Comparison of ENCODE assay signal across 24 cellular contexts in genomic region chr6:136587527-136587926, GRCh38. TPM values are rescaled to one million over a fixed set of nuclear protein-coding genes. Genes with fewer than 3 reads are reported as not detected.
DNase-seq lines count a peak whose midpoint lies in the region; ATAC-seq and TF ChIP-seq lines count a peak whose summit lies in the region.
"Had no signal": no experiment of that assay in that cellular context is flagged by ENCODE, and none has a peak within 500 bp of the region (broad histone marks: within the 10 kb centered on the region; RNA-seq: fewer than 3 reads in every experiment).

No MANE protein-coding gene starts in this region.

- H3K9ac ChIP-seq in IMR-90 (ENCODE audit: low read depth, low read length): no peak overlapping the region
- H3K9ac ChIP-seq in skeletal muscle satellite cell (ENCODE audit: low read depth, low read length): peak overlapping the region; percentile 3

- no peaks in the 10 kb centered on the region for H3K27me3 Mint-ChIP-seq in stimulated activated naive CD8-positive, alpha-beta T cell treated with anti-CD3 and anti-CD28 coated beads, Interleukin-15, amount 100 ng/mL, for 72 hours
- H3K27me3 Mint-ChIP-seq: activated CD4-positive, alpha-beta T cell treated with anti-CD3 and anti-CD28 coated beads for 36 hours; activated CD8-positive, alpha-beta memory T cell treated with anti-CD3 and anti-CD28 coated beads, Interleukin-2, amount 10 ng/mL, durations not matched to agents 7 days and 5 days; type B pancreatic cell had no signal

- H3K27me3 ChIP-seq in IMR-90 (ENCODE audit: control insufficient read depth, insufficient read depth, low read length) (no peaks in the 10 kb centered on the region), skeletal muscle satellite cell (ENCODE audit: control insufficient read depth, insufficient read depth, low read length) (no peaks in the 10 kb centered on the region), hepatocyte (no peaks in the 10 kb centered on the region)
- H3K27me3 ChIP-seq: dorsolateral prefrontal cortex had no signal

- peak overlapping the region; percentile 96 for H2AK5ac ChIP-seq in IMR-90 (ENCODE audit: low read depth, low read length)

- no peak for TF ChIP-seq CTCF in IMR-90 (conservative IDR thresholded peaks at IDR 0.05; ENCODE audit: low read depth, low read length)
- no peak for TF ChIP-seq CTCF in hepatocyte (IDR thresholded peaks at IDR 0.05; ENCODE audit: poor library complexity)

- H4K20me1 ChIP-seq in IMR-90 (ENCODE audit: insufficient read depth, low read length) (no peaks in the 10 kb centered on the region), hepatocyte (ENCODE audit: insufficient read depth, poor library complexity, severe bottlenecking) (no peaks in the 10 kb centered on the region)

- H3K36me3 ChIP-seq in IMR-90 (ENCODE audit: control insufficient read depth, insufficient read depth, low read length) (peaks cover 20% of the 10 kb centered on the region), skeletal muscle satellite cell (ENCODE audit: insufficient read depth, low read length) (peaks cover 49% of the 10 kb centered on the region), hepatocyte (replicated peaks; ENCODE audit: insufficient read depth, low read depth) (no peaks in the 10 kb centered on the region)

- peak overlapping the region; percentile 81 for H4K5ac ChIP-seq in IMR-90 (ENCODE audit: low read depth, low read length)

- H3K4me1 Mint-ChIP-seq in stimulated activated naive CD8-positive, alpha-beta T cell treated with anti-CD3 and anti-CD28 coated beads, Interleukin-15, amount 100 ng/mL, for 72 hours: no peaks in the 10 kb centered on the region
- H3K4me1 Mint-ChIP-seq: activated CD4-positive, alpha-beta T cell treated with anti-CD3 and anti-CD28 coated beads for 36 hours; activated CD8-positive, alpha-beta memory T cell treated with anti-CD3 and anti-CD28 coated beads, Interleukin-2, amount 10 ng/mL, durations not matched to agents 7 days and 5 days had no signal

- peaks cover 12% of the 10 kb centered on the region for H3K4me1 ChIP-seq in IMR-90 (ENCODE audit: control insufficient read depth, insufficient read depth, low read length)
- H3K4me1 ChIP-seq in skeletal muscle satellite cell (ENCODE audit: control insufficient read depth, insufficient read depth, low read length): peaks cover 32% of the 10 kb centered on the region
- H3K4me1 ChIP-seq in hepatocyte (ENCODE audit: insufficient read depth): no peaks in the 10 kb centered on the region

- no peak for TF ChIP-seq RAD21 in IMR-90 (IDR thresholded peaks at IDR 0.05; ENCODE audit: low read length)

- peak overlapping the region; percentile 91; the same call in 2 of the 3 replicates for H2BK15ac ChIP-seq in IMR-90 (ENCODE audit: low read depth, low read length)

- POLR2A ChIA-PET in IMR-90 (lab: Charles Lee; ENCODE audit: unreplicated experiment): no interaction called here

- no peak overlapping the region for H3K4me2 ChIP-seq in IMR-90 (ENCODE audit: low read depth, low read length)
- H3K4me2 ChIP-seq in skeletal muscle satellite cell (ENCODE audit: low read length): no peak overlapping the region
- no peak overlapping the region for H3K4me2 ChIP-seq in hepatocyte

- dilution Hi-C loops in IMR-90 (cut with HindIII; ENCODE audit: low sequenced_read_pairs, unreplicated experiment): no loop called here

- peak overlapping the region; percentile 55 for H3K27ac ChIP-seq in IMR-90 (ENCODE audit: insufficient read depth, low read length)
- no peak overlapping the region for H3K27ac ChIP-seq in hepatocyte

- H3K9me2 ChIP-seq in hepatocyte (replicated peaks; ENCODE audit: insufficient read depth): no peaks in the 10 kb centered on the region

- peak; percentile 53 for ATAC-seq in GM18498 (IDR thresholded peaks at IDR 0.05; ENCODE audit: unreplicated experiment)
- ATAC-seq in IMR-90 (ENCODE audit: low read depth): no peak
- ATAC-seq in esophagus mucosa: peak; percentile 65
- ATAC-seq in GM19455 (IDR thresholded peaks at IDR 0.05; ENCODE audit: unreplicated experiment): no peak
- no peak for ATAC-seq in stimulated activated naive CD8-positive, alpha-beta T cell treated with anti-CD3 and anti-CD28 coated beads, Interleukin-15, amount 100 ng/mL, for 72 hours
- ATAC-seq: activated CD4-positive, alpha-beta T cell treated with anti-CD3 and anti-CD28 coated beads for 36 hours; activated CD8-positive, alpha-beta memory T cell treated with anti-CD3 and anti-CD28 coated beads, Interleukin-2, amount 10 ng/mL, durations not matched to agents 7 days and 5 days; right cardiac atrium; SK-N-SH treated with all-trans-retinoic acid at 6 μM for 48 hours had no signal

- peak overlapping the region; percentile 36 for H3K23ac ChIP-seq in IMR-90 (ENCODE audit: low read depth, low read length)

- H2AFZ ChIP-seq in IMR-90 (replicated peaks; ENCODE audit: low read length, poor library complexity) (peak overlapping the region; percentile 0), hepatocyte (no peak overlapping the region)

- BruUV-seq in IMR-90 (replicated peaks; lab: Mats Ljungman, UMichigan): no TSS peak

- in situ Hi-C loops in IMR-90 (cut with MboI; ENCODE audit: low sequenced_read_pairs): no loop called here

- CTCF ChIA-PET in IMR-90 (lab: Yijun Ruan, JAX): interaction anchor here (0.6 to 2.0 kb wide), 2 partner anchors 20 to 1455 kb away, joined by 5 to 8 read pairs; no protein-coding TSS in a partner anchor

- no peaks in the 10 kb centered on the region for H3K9me3 Mint-ChIP-seq in stimulated activated naive CD8-positive, alpha-beta T cell treated with anti-CD3 and anti-CD28 coated beads, Interleukin-15, amount 100 ng/mL, for 72 hours
- H3K9me3 Mint-ChIP-seq: type B pancreatic cell had no signal

- H3K27ac Mint-ChIP-seq in stimulated activated naive CD8-positive, alpha-beta T cell treated with anti-CD3 and anti-CD28 coated beads, Interleukin-15, amount 100 ng/mL, for 72 hours: no peak overlapping the region
- H3K27ac Mint-ChIP-seq: activated CD4-positive, alpha-beta T cell treated with anti-CD3 and anti-CD28 coated beads for 36 hours; activated CD8-positive, alpha-beta memory T cell treated with anti-CD3 and anti-CD28 coated beads, Interleukin-2, amount 10 ng/mL, durations not matched to agents 7 days and 5 days; type B pancreatic cell had no signal

- peak overlapping the region; percentile 92 for H3K4ac ChIP-seq in IMR-90 (ENCODE audit: low read depth, low read length)

- peak overlapping the region; percentile 35 for H2BK20ac ChIP-seq in IMR-90 (ENCODE audit: low read depth, low read length)

- H3K9me3 ChIP-seq in IMR-90 (ENCODE audit: control insufficient read depth, insufficient read depth, low read length): no peaks in the 10 kb centered on the region
- no peaks in the 10 kb centered on the region for H3K9me3 ChIP-seq in skeletal muscle satellite cell (replicated peaks; ENCODE audit: low read length)
- H3K9me3 ChIP-seq in hepatocyte (ENCODE audit: low read depth): no peaks in the 10 kb centered on the region

- TF ChIP-seq POLR2A in IMR-90 (IDR thresholded peaks at IDR 0.05; ENCODE audit: low read depth, low read length): no peak

- H3K14ac ChIP-seq in IMR-90 (replicated peaks; ENCODE audit: low read depth, low read length): peak overlapping the region; percentile 94

- 0 out of 2 replicates have a peak overlapping the region, but pooled peaks have one; percentile 46 for H3K56ac ChIP-seq in IMR-90 (ENCODE audit: extremely low read depth, insufficient read depth, low read length)

- WGBS in IMR-90 (ENCODE audit: extremely low coverage in 2 of 2, insufficient read length in 1 of 2), 2 experiments: no CpG with 5 or more reads among the region's 1 CpG
- WGBS in hepatocyte (ENCODE audit: low lambda C conversion rate, missing lambda C conversion rate): 100% methylated on average over 1 of the region's 1 CpG

- H3K4me3 ChIP-seq in IMR-90 (ENCODE audit: insufficient read depth, low read depth, low read length): no peak overlapping the region
- H3K4me3 ChIP-seq in skeletal muscle satellite cell (ENCODE audit: low read length): no peak overlapping the region
- no peak overlapping the region for H3K4me3 ChIP-seq in hepatocyte
- H3K4me3 ChIP-seq: dorsolateral prefrontal cortex had no signal

- peaks cover 0 to 33% of the 10 kb centered on the region in 2 experiments; a peak in 3 of 4 replicates for H3K79me1 ChIP-seq in IMR-90 (ENCODE audit: low read depth in 1 of 2, low read length in 2 of 2)

- H3K18ac ChIP-seq in IMR-90 (ENCODE audit: low read depth, low read length): peak overlapping the region; percentile 88

- H2BK120ac ChIP-seq in IMR-90 (ENCODE audit: low read depth, low read length): peak overlapping the region; percentile 93

- peak overlapping the region; percentile 11 to 69; a peak in 3 of 4 replicates for H4K8ac ChIP-seq in IMR-90 (ENCODE audit: low read depth in 2 of 2, low read length in 2 of 2)

- peak overlapping the region; percentile 77 for H2BK5ac ChIP-seq in IMR-90 (ENCODE audit: low read depth, low read length, poor library complexity, severe bottlenecking)

- no peak overlapping the region for H2AK9ac ChIP-seq in IMR-90 (replicated peaks; ENCODE audit: low read depth, low read length, poor library complexity)

- DNase-seq in IMR-90 (peak; percentile 60), hepatocyte (ENCODE audit: low spot score) (no peak)
- no peak for DNase-seq in activated naive CD4-positive, alpha-beta T cell treated with Interleukin-2 at 50 U/mL for 16 hours
- DNase-seq in stimulated activated naive CD8-positive, alpha-beta T cell treated with anti-CD3 and anti-CD28 coated beads, Interleukin-15, amount 100 ng/mL, for 72 hours: no peak
- DNase-seq: activated CD4-positive, alpha-beta T cell treated with anti-CD3 and anti-CD28 coated beads for 36 hours; activated CD8-positive, alpha-beta memory T cell treated with anti-CD3 and anti-CD28 coated beads, Interleukin-2, amount 10 ng/mL, durations not matched to agents 7 days and 5 days; activated effector memory CD4-positive, alpha-beta T cell treated with Interleukin-2 at 50 U/mL for 16 hours; AML-193; dorsolateral prefrontal cortex; glutamatergic neuron; KBM-7; NCI-H1105; NCI-H2107; NCI-H524; right cardiac atrium; RPMI8226; stimulated activated naive CD4-positive, alpha-beta T cell; T1000 had no signal

- peaks cover 12% of the 10 kb centered on the region for H3K9me1 ChIP-seq in IMR-90 (ENCODE audit: insufficient read depth, low read length)

- H4K91ac ChIP-seq in IMR-90 (ENCODE audit: insufficient read depth, low read depth, low read length): peak overlapping the region; percentile 86

- H3K79me2 ChIP-seq in hepatocyte: no peaks in the 10 kb centered on the region

- intact Hi-C loops in IMR-90 (cut with micrococcal nuclease): loop anchor here (2.0 kb wide), 1 partner anchor 57 kb away; no protein-coding TSS in a partner anchor

- H3K4me3 Mint-ChIP-seq in stimulated activated naive CD8-positive, alpha-beta T cell treated with anti-CD3 and anti-CD28 coated beads, Interleukin-15, amount 100 ng/mL, for 72 hours: no peak overlapping the region
- H3K4me3 Mint-ChIP-seq: activated CD4-positive, alpha-beta T cell treated with anti-CD3 and anti-CD28 coated beads for 36 hours; activated CD8-positive, alpha-beta memory T cell treated with anti-CD3 and anti-CD28 coated beads, Interleukin-2, amount 10 ng/mL, durations not matched to agents 7 days and 5 days; type B pancreatic cell had no signal

RNA-seq across cellular contexts. Expression of gene MAP7, which starts 37.3 kb away (rescaled TPM):
- total RNA-seq in IMR-90 (2012; rRNA removed) (0.28 and 0.36 TPM in 2 replicates), esophagus mucosa (29.9 TPM), hepatocyte (22.9 and 24.1 TPM in 2 replicates)
- polyA plus RNA-seq in IMR-90 (2012; rRNA removed) (0.19 TPM in 2 replicates), hepatocyte (13.4 and 14.4 TPM in 2 replicates)
- polyA plus RNA-seq in IMR-90 (2012; cell fraction: cytosol; rRNA removed): 0.18 and 0.22 TPM in 2 replicates
- polyA plus RNA-seq in IMR-90 (2012; cell fraction: nucleus; rRNA removed; ENCODE audit: low replicate concordance): 0.24 and 0.40 TPM in 2 replicates
- 0.22 and 0.25 TPM in 2 replicates for total RNA-seq in skeletal muscle satellite cell (2012; rRNA removed)

Comparison
In these comparisons a context has a peak if more than half of its experiments do, and no peak if none do; other contexts are left out.
1. ATAC-seq: peak in GM18498 (single experiment) and esophagus mucosa (single experiment); none in IMR-90 (single experiment), GM19455 (single experiment) and stimulated activated naive CD8-positive, alpha-beta T cell treated with anti-CD3 and anti-CD28 coated beads, Interleukin-15, amount 100 ng/mL, for 72 hours (single experiment).
2. RNA of gene MAP7, which starts 37.3 kb away (total RNA-seq): 29.9 TPM in esophagus mucosa (single experiment) and 22.9 to 24.1 TPM in hepatocyte; 0.28 to 0.36 TPM in IMR-90; every median in the first group is over 10 times any median in the second.